In genomic region chr16:64983983-64984382, GRCh38 we compare ENCODE assay signal across 8 cellular contexts.
DNase-seq lines count a peak whose midpoint lies in the region; ATAC-seq and TF ChIP-seq lines count a peak whose summit lies in the region.

No MANE protein-coding gene starts in this region.

- no peaks in the 10 kb centered on the region for H3K36me3 Mint-ChIP-seq in WTC11

- peaks cover 0 to 26% (median 25%) of the 10 kb centered on the region in 3 donors for H3K36me3 ChIP-seq in tibial artery

- H3K4me1 Mint-ChIP-seq in WTC11 = peaks cover 5% of the 10 kb centered on the region; the same call in 1 of the 2 replicates

- intact Hi-C loops in tibial artery (cut with DNase I; ENCODE audit: low total_unique reads) = no loop called here

- H3K27me3 ChIP-seq in tibial artery = no peaks in the 10 kb centered on the region

- H3K4me3 Mint-ChIP-seq in WTC11 = no peak overlapping the region

- no peak overlapping the region for H3K4me3 ChIP-seq in tibial artery

- CTCF ChIA-PET in WTC11 (lab: Charles Lee) = interaction anchor here (0.6 kb wide), 1 partner anchor 76 kb away, joined by 3 read pairs; no protein-coding TSS in a partner anchor

- no peak overlapping the region for H3K27ac Mint-ChIP-seq in WTC11

- POLR2A ChIA-PET in WTC11 (lab: Charles Lee) = no interaction called here

- TF ChIP-seq CTCF in WTC11 (IDR thresholded peaks at IDR 0.05) = peak; percentile 77
- peak; percentile 30 to 42 for TF ChIP-seq CTCF in tibial artery (IDR thresholded peaks at IDR 0.05)

- H3K27me3 Mint-ChIP-seq in WTC11 (ENCODE audit: low read depth) = no peaks in the 10 kb centered on the region

- ATAC-seq in WTC11 = peak; percentile 98
- ATAC-seq in HG03108 (IDR thresholded peaks at IDR 0.05; ENCODE audit: unreplicated experiment) = no peak
- no peak for ATAC-seq in GM18519 (IDR thresholded peaks at IDR 0.05; ENCODE audit: low FRiP score, unreplicated experiment)

- in situ Hi-C loops in KBM-7 (cut with MboI; ENCODE audit: low pct_unique_long_range_greater_than_20kb, low sequenced_read_pairs) = no loop called here

- peaks cover 0 to 23% (median 7%) of the 10 kb centered on the region in 4 donors for H3K4me1 ChIP-seq in tibial artery

- no peaks in the 10 kb centered on the region for H3K9me3 ChIP-seq in tibial artery

- no peaks in the 10 kb centered on the region for H3K9me3 Mint-ChIP-seq in WTC11

- DNase-seq in CMK (ENCODE audit: low read depth) (peak; percentile 7), KBM-7 (peak; percentile 18), WTC11 (ENCODE audit: low spot score) (peak; percentile 78), hypothalamus (lab: John Stamatoyannopoulos, UW) (peak in 39 of 51 donors; percentile 1 to 72 (median 24)), tibial artery (no peak), activated gamma-delta T cell treated with Interleukin-2 at 50 U/mL for 16 hours (no peak)

- no peak overlapping the region for H3K27ac ChIP-seq in tibial artery

TF ChIP-seq in WTC11, 78 proteins besides CTCF, POLR2A, EP300 and RAD21:
- TF ChIP-seq NFYB (CRISPR knock-in tag; conservative IDR thresholded peaks at IDR 0.05; ENCODE audit: low read depth) (no peak), EMX1 (CRISPR knock-in tag; IDR thresholded peaks at IDR 0.05) (no peak), ZNF416 (CRISPR knock-in tag; IDR thresholded peaks at IDR 0.05) (no peak), ZNF281 (CRISPR knock-in tag; IDR thresholded peaks at IDR 0.05) (no peak), E2F5 (CRISPR knock-in tag; IDR thresholded peaks at IDR 0.05) (no peak), TEAD4 (CRISPR knock-in tag; IDR thresholded peaks at IDR 0.05) (no peak), FOXK1 (CRISPR knock-in tag; IDR thresholded peaks at IDR 0.05) (no peak)
- TF ChIP-seq, protein P1, sequence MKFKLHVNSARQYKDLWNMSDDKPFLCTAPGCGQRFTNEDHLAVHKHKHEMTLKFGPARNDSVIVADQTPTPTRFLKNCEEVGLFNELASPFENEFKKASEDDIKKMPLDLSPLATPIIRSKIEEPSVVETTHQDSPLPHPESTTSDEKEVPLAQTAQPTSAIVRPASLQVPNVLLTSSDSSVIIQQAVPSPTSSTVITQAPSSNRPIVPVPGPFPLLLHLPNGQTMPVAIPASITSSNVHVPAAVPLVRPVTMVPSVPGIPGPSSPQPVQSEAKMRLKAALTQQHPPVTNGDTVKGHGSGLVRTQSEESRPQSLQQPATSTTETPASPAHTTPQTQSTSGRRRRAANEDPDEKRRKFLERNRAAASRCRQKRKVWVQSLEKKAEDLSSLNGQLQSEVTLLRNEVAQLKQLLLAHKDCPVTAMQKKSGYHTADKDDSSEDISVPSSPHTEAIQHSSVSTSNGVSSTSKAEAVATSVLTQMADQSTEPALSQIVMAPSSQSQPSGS (CRISPR knock-in tag; IDR thresholded peaks at IDR 0.05; ENCODE audit: borderline replicate concordance, low read depth) = no peak

Comparison
In these comparisons a context has a peak if more than half of its experiments do, and no peak if none do; other contexts are left out.
1. DNase-seq: peak in CMK (single experiment), KBM-7 (single experiment), WTC11 (single experiment) and hypothalamus (39 of 51); none in tibial artery (0 of 2) and activated gamma-delta T cell treated with Interleukin-2 at 50 U/mL for 16 hours (single experiment).